1 cellular context compared by ENCODE assay signal in the genomic region with DNA sequence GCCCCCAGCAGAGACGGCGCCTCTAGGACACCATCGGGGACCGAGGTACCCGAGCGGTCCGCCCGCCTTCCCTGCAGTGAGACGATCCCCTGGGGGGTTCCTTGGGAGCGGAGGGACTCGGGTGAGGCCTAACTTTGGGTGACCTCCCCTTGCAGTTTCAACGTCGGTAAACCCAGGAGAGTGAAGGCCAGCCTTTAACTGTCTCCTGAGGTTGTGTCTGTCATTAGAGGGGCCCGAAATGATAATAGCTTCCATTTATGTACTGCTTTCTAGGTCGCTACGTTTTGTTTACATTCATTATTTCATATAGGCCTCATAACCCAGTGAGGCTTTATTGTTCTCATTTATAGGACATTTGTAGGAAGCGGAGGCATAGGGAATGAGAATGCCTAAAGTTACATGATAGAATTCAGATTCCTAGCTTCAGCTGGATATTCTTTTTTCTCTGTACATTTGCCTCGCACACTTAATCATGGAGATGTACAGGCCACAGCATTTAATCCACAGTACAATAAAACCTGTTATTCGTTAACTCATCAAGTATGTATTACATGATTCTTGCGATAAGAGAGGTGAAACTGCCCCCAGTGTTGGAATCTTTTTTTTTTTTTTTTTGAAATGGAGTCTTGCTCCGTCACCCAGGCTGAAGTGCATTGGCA.
TF ChIP-seq lines count a peak whose summit lies in the region.

No MANE protein-coding gene starts in this region.

TF ChIP-seq in IMR-90, 13 proteins besides CTCF, POLR2A, EP300 and RAD21:
- TF ChIP-seq MXI1 (IDR thresholded peaks at IDR 0.05; ENCODE audit: borderline replicate concordance, low read depth, low read length) (no peak), CHD1 (IDR thresholded peaks at IDR 0.05; ENCODE audit: low read depth, low read length) (no peak), MAFK (IDR thresholded peaks at IDR 0.05; ENCODE audit: low read depth, low read length) (no peak)
- TF ChIP-seq, protein P1, sequence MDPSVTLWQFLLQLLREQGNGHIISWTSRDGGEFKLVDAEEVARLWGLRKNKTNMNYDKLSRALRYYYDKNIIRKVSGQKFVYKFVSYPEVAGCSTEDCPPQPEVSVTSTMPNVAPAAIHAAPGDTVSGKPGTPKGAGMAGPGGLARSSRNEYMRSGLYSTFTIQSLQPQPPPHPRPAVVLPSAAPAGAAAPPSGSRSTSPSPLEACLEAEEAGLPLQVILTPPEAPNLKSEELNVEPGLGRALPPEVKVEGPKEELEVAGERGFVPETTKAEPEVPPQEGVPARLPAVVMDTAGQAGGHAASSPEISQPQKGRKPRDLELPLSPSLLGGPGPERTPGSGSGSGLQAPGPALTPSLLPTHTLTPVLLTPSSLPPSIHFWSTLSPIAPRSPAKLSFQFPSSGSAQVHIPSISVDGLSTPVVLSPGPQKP (IDR thresholded peaks at IDR 0.05; ENCODE audit: borderline replicate concordance, low read depth, low read length), result no peak
